In genomic region chr13:19845758-19846157, GRCh38 we compare ENCODE assay signal across 9 cellular contexts. TPM values are rescaled to one million over a fixed set of nuclear protein-coding genes. Genes with fewer than 3 reads are reported as not detected.
DNase-seq lines count a peak whose midpoint lies in the region; ATAC-seq and TF ChIP-seq lines count a peak whose summit lies in the region.
"Had no signal": no experiment of that assay in that cellular context is flagged by ENCODE, and none has a peak within 500 bp of the region (broad histone marks: within the 10 kb centered on the region; RNA-seq: fewer than 3 reads in every experiment).

No MANE protein-coding gene starts in this region.

- peaks cover 9% of the 10 kb centered on the region for H3K4me1 ChIP-seq in body of pancreas
- H3K4me1 ChIP-seq in mucosa of descending colon (ENCODE audit: low read depth): no peaks in the 10 kb centered on the region

- POLR2A ChIA-PET in T-cell (lab: Charles Lee): interaction anchor here (0.5 to 1.1 kb wide), 8 partner anchors 15 to 281 kb away, joined by 3 to 18 read pairs (median 4); partner anchors contain the start of genes PSPC1 (in 1 of the 2) and ZMYM5 (in 1 of the 2)

- no peaks in the 10 kb centered on the region for H3K9me3 ChIP-seq in body of pancreas
- no peaks in the 10 kb centered on the region for H3K9me3 ChIP-seq in mucosa of descending colon

- no peaks in the 10 kb centered on the region for H3K9me3 Mint-ChIP-seq in T-cell
- H3K9me3 Mint-ChIP-seq: activated naive CD4-positive, alpha-beta T cell treated with anti-CD3 and anti-CD28 coated beads, Interleukin-2, amount 50 U/mL, for 24 hours had no signal

- no peak overlapping the region for H3K4me3 ChIP-seq in body of pancreas
- no peak overlapping the region for H3K4me3 ChIP-seq in mucosa of descending colon

- 53 to 55% methylated on average over 2 of the region's 2 CpGs for WGBS in body of pancreas, 2 donors

- H3K4me3 Mint-ChIP-seq in T-cell: no peak overlapping the region
- H3K4me3 Mint-ChIP-seq: activated naive CD4-positive, alpha-beta T cell treated with anti-CD3 and anti-CD28 coated beads, Interleukin-2, amount 50 U/mL, for 24 hours had no signal

- peak overlapping the region in 1 of 2 donors; percentile 71 for H3K27ac Mint-ChIP-seq in T-cell
- H3K27ac Mint-ChIP-seq: activated naive CD4-positive, alpha-beta T cell treated with anti-CD3 and anti-CD28 coated beads, Interleukin-2, amount 50 U/mL, for 24 hours had no signal

- no peak for TF ChIP-seq POLR2A in body of pancreas (IDR thresholded peaks at IDR 0.05)

- peak; percentile 56 for ATAC-seq in body of pancreas
- ATAC-seq in mucosa of descending colon: peak; percentile 61
- no peak for ATAC-seq in HG03095 (IDR thresholded peaks at IDR 0.05; ENCODE audit: unreplicated experiment)
- ATAC-seq in T-cell (replicated peaks in 1 of 4): no peak
- ATAC-seq in HG02571 (IDR thresholded peaks at IDR 0.05; ENCODE audit: unreplicated experiment): no peak

- peaks cover 13% of the 10 kb centered on the region for H3K36me3 Mint-ChIP-seq in T-cell

- TF ChIP-seq CTCF in body of pancreas (IDR thresholded peaks at IDR 0.05): no peak
- TF ChIP-seq CTCF in mucosa of descending colon (IDR thresholded peaks at IDR 0.05): no peak

- H3K27me3 ChIP-seq in body of pancreas: no peaks in the 10 kb centered on the region

- no peaks in the 10 kb centered on the region for H3K27me3 Mint-ChIP-seq in T-cell
- H3K27me3 Mint-ChIP-seq: activated naive CD4-positive, alpha-beta T cell treated with anti-CD3 and anti-CD28 coated beads, Interleukin-2, amount 50 U/mL, for 24 hours had no signal

- intact Hi-C loops in body of pancreas (cut with DNase I) (no loop called here), mucosa of descending colon (cut with DNase I, micrococcal nuclease) (no loop called here)

- DNase-seq in AG20443 (ENCODE audit: low spot score) (peak; percentile 94), HS-5 (ENCODE audit: low read depth) (peak; percentile 77), body of pancreas (peak in 2 of 4 donors; percentile 15 to 18), mucosa of descending colon (peak in 1 of 3 donors; percentile 9), T-cell (no peak)
- no peak for DNase-seq in activated CD8-positive, alpha-beta memory T cell treated with anti-CD3 and anti-CD28 coated beads, Interleukin-2, amount 50 U/mL, for 48 hours

- H3K36me3 ChIP-seq in body of pancreas (replicated peaks in 1 of 2; ENCODE audit: insufficient read depth in 1 of 2, low read depth in 2 of 2): no peaks in the 10 kb centered on the region
- H3K36me3 ChIP-seq in mucosa of descending colon (ENCODE audit: low read depth): no peaks in the 10 kb centered on the region

- CTCF ChIA-PET in T-cell (lab: Charles Lee): interaction anchor here in 1 of 2 donors (0.5 to 1.5 kb wide), 5 partner anchors 11 to 383 kb away, joined by 3 to 6 read pairs (median 5); no protein-coding TSS in a partner anchor

- no peak overlapping the region for H3K27ac ChIP-seq in body of pancreas

- peaks cover 15 to 38% (median 22%) of the 10 kb centered on the region in 3 donors for H3K4me1 Mint-ChIP-seq in T-cell

RNA-seq across cellular contexts. Expression of gene ZMYM5, which starts 17.7 kb away (rescaled TPM):
- total RNA-seq in body of pancreas (10 to 100 TPM; 10.6 to 16.8 TPM), mucosa of descending colon (10 to 100 TPM in 1 of 3 donors, 1 to 10 TPM in 2; 7.4 to 13.9 (median 9.2) TPM), T-cell (10 to 100 TPM; 19.2 to 30.9 (median 23.0) TPM)

Comparison
In these comparisons a context has a peak if more than half of its experiments do, and no peak if none do; other contexts are left out.
1. DNase-seq: peak in AG20443 (single experiment) and HS-5 (single experiment); none in activated CD8-positive, alpha-beta memory T cell treated with anti-CD3 and anti-CD28 coated beads, Interleukin-2, amount 50 U/mL, for 48 hours (single experiment) and T-cell (0 of 34).
2. ATAC-seq: peak in body of pancreas (single experiment) and mucosa of descending colon (single experiment); none in HG03095 (single experiment), T-cell (0 of 4) and HG02571 (single experiment).